In the genomic region with DNA sequence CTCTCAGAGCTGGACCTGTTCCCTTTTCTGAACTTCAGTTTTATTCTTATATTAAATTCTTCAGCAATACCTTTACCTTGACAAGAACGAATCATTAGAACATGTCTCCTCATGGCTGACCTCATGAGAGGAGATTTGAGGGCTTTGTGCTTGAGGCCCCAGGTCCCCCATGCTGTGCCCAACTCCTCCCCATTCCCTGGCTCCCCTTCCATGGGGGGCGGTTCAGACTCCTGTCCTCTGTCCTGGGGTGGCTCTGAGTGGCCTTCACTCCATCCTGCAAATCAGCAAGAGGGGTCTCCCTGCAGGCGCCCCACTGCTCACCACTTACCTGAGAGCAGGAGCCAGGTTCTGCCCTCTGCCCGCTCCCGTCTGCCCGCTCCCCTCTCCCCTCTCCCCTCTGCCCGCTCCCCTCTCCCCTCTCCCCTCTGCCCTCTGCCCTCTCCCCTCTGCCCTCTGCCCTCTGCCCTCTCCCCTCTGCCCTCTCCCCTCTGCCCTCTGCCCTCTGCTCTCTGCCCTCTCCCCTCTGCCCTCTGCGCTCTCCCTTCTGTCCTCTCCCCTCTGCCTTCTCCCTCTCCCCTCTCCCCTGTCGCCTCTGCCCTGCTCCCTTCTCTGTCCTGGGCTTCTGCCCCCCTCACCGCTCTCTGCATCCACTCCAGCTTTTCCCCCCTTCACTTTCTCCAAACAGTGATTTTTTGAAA, we compare ENCODE assay signal across 22 cellular contexts.
"Had no signal": no experiment of that assay in that cellular context is flagged by ENCODE, and none has a peak within 500 bp of the region (broad histone marks: within the 10 kb centered on the region; RNA-seq: fewer than 3 reads in every experiment).

No MANE protein-coding gene starts in this region.

- H3K4me2 ChIP-seq: smooth muscle cell had no signal

- H3K36me3 ChIP-seq: esophagus squamous epithelium, heart right ventricle, lower lobe of right lung, prostate gland, right atrium auricular region, thoracic aorta, tibial nerve, upper lobe of left lung had no signal

- H3K4me3 Mint-ChIP-seq: naive thymus-derived CD8-positive, alpha-beta T cell had no signal

- ATAC-seq: heart right ventricle; left ventricle myocardium superior; lower lobe of right lung; naive thymus-derived CD8-positive, alpha-beta T cell; sciatic nerve had no signal

- H3K4me3 ChIP-seq: esophagus squamous epithelium, heart right ventricle, lower lobe of right lung, prostate gland, right atrium auricular region, smooth muscle cell, thoracic aorta, tibial nerve, upper lobe of left lung had no signal

- H3K4me1 ChIP-seq: heart right ventricle, lower lobe of right lung, prostate gland, right atrium auricular region, upper lobe of left lung had no signal

- H3K27ac ChIP-seq: epithelial cell of prostate, esophagus squamous epithelium, heart right ventricle, lower lobe of right lung, prostate gland, right atrium auricular region, thoracic aorta, tibial nerve, upper lobe of left lung had no signal

- H3K36me3 Mint-ChIP-seq: naive thymus-derived CD8-positive, alpha-beta T cell had no signal

- H3K27me3 ChIP-seq: right atrium auricular region, tibial nerve, upper lobe of left lung had no signal

- DNase-seq: cortex of kidney; esophagus squamous epithelium; foreskin melanocyte; glutamatergic neuron; heart right ventricle; hippocampal formation; left ventricle myocardium superior; lower lobe of right lung; naive thymus-derived CD8-positive, alpha-beta T cell; stimulated activated CD4-positive, alpha-beta T cell treated with anti-CD3 and anti-CD28 coated beads, Interleukin-12 subunit alpha, Interleukin-12 subunit beta, amount 100 ng/mL, for 4 hours; stimulated activated CD4-positive, alpha-beta T cell treated with anti-CD3 and anti-CD28 coated beads, Interleukin-1b, Interleukin-23, amount 100 ng/mL, for 48 hours; stimulated activated CD4-positive, alpha-beta T cell treated with anti-CD3 and anti-CD28 coated beads, Interleukin-4, amount 100 ng/mL, for 1 hour; stimulated activated CD8-positive, alpha-beta memory T cell treated with anti-CD3 and anti-CD28 coated beads, Interleukin-4, amount 100 ng/mL, for 48 hours; stimulated activated naive CD4-positive, alpha-beta T cell treated with Interleukin-2 at 50 U/mL for 16 hours; upper lobe of left lung had no signal
